1 cellular context compared by ENCODE assay signal in the genomic region with DNA sequence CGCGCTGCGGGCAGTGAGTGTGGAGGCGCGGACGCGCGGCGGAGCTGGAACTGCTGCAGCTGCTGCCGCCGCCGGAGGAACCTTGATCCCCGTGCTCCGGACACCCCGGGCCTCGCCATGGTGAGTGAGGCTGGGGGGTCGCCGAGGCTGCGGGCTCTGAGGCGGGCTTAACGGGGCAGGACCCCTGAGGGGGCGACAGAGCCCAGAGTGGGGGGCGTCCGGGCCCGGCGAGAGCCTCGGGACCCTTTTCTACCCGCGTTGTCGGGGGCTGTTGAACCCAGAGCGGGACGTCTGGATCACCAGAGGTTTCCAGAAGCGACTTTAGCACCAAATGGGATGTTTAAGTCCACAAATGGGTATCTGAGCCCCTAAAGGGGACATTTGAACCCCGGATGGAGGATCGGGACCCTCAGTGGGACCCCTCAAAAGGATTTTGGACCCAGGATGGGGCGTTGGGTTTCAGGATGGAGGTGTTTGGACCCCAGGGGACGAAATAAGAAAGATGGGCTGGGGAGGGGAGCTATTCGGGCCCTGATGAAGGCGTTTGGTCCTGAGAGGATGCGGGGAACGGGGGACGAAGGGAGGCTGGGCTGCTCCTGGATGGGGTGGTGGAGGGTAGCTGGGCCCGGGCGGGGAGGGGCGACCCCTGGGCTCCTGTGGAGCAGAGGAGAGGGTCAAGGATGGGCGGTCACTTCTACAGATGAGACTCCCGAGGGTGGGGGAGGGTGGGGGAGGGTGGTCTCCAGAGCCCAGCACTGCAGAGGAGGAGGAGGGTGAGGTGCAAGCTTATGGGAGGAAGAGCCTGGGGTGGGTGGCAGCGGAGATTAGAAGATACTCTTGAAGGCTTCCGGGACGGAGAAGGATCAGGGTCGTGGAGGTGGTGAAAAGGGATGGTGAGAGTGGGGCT.
TF ChIP-seq lines count a peak whose summit lies in the region.

Gene CALM3 (plus strand): TSS at position 13 of the 907 bp plus-strand sequence. CDS start 105 bp downstream, at position 118.

TF ChIP-seq in WTC11, 78 proteins besides CTCF, POLR2A, EP300 and RAD21 (continued from another document):
- peak; percentile 8; the same call in 1 of the 2 replicates for TF ChIP-seq E2F5 (CRISPR knock-in tag; IDR thresholded peaks at IDR 0.05)
TF ChIP-seq in WTC11: peak in this region for 4.
